8 cellular contexts compared by ENCODE assay signal in genomic region chr17:3003401-3004149, GRCh38. TPM values are rescaled to one million over a fixed set of nuclear protein-coding genes. Genes with fewer than 3 reads are reported as not detected.
DNase-seq lines count a peak whose midpoint lies in the region; ATAC-seq, FAIRE-seq and TF ChIP-seq lines count a peak whose summit lies in the region.

No MANE protein-coding gene starts in this region.

- peak; percentile 11 for DNase-seq in stimulated activated naive CD8-positive, alpha-beta T cell treated with anti-CD3 and anti-CD28 coated beads, Interleukin-15, Interleukin-2, amounts not matched to agents 100 U/mL and 50 U/mL, for 24 hours
- DNase-seq in stimulated activated naive CD8-positive, alpha-beta T cell treated with anti-CD3 and anti-CD28 coated beads, Interleukin-15, amount 100 ng/mL, for 72 hours = no peak
- DNase-seq in adipocyte (ENCODE audit: low read depth) = no peak
- DNase-seq in lower lobe of right lung = peak; percentile 65
- peak; percentile 8 for DNase-seq in urothelium cell line (ENCODE audit: low spot score)
- DNase-seq in NCI-H187 (lab: John Stamatoyannopoulos, UW) = no peak

- intact Hi-C loops in lower lobe of right lung (cut with DNase I) = no loop called here

- no peak for FAIRE-seq in urothelium cell line (lab: Jason Lieb, UNC)

- peak; percentile 8 for ATAC-seq in stimulated activated naive CD8-positive, alpha-beta T cell treated with anti-CD3 and anti-CD28 coated beads, Interleukin-15, Interleukin-2, amounts not matched to agents 100 U/mL and 50 U/mL, for 24 hours
- no peak for ATAC-seq in stimulated activated naive CD8-positive, alpha-beta T cell treated with anti-CD3 and anti-CD28 coated beads, Interleukin-15, amount 100 ng/mL, for 72 hours
- ATAC-seq in lower lobe of right lung (peak; percentile 15 to 45), GM19452 (IDR thresholded peaks at IDR 0.05; ENCODE audit: unreplicated experiment) (no peak), GM18873 (IDR thresholded peaks at IDR 0.05; ENCODE audit: low FRiP score, unreplicated experiment) (no peak)

- peak overlapping the region; percentile 67 for H3K4me3 ChIP-seq in adipocyte (ENCODE audit: low read length)
- H3K4me3 ChIP-seq in lower lobe of right lung = peak overlapping the region; percentile 34

- TF ChIP-seq CTCF in lower lobe of right lung (IDR thresholded peaks at IDR 0.05) = no peak

- H3K9me3 ChIP-seq in adipocyte (ENCODE audit: control insufficient read depth, low read length) (no peaks in the 10 kb centered on the region), lower lobe of right lung (no peaks in the 10 kb centered on the region)

- H3K4me1 ChIP-seq in adipocyte (ENCODE audit: control insufficient read depth, insufficient read depth, low read length) (peaks cover 9% of the 10 kb centered on the region), lower lobe of right lung (peaks cover 27% of the 10 kb centered on the region)

- H3K9me3 Mint-ChIP-seq in stimulated activated naive CD8-positive, alpha-beta T cell treated with anti-CD3 and anti-CD28 coated beads, Interleukin-15, amount 100 ng/mL, for 72 hours = no peaks in the 10 kb centered on the region

- no peak overlapping the region for H3K9ac ChIP-seq in adipocyte (ENCODE audit: low read length)

- H3K27me3 ChIP-seq in adipocyte (replicated peaks; ENCODE audit: control insufficient read depth, insufficient read depth, low read length) = peaks cover 5% of the 10 kb centered on the region
- no peaks in the 10 kb centered on the region for H3K27me3 ChIP-seq in lower lobe of right lung (ENCODE audit: low read depth)

- peak overlapping the region; percentile 82 for H3K27ac ChIP-seq in lower lobe of right lung

- H3K4me1 Mint-ChIP-seq in stimulated activated naive CD8-positive, alpha-beta T cell treated with anti-CD3 and anti-CD28 coated beads, Interleukin-15, amount 100 ng/mL, for 72 hours = peaks cover 30% of the 10 kb centered on the region

- no peak overlapping the region for H3K27ac Mint-ChIP-seq in stimulated activated naive CD8-positive, alpha-beta T cell treated with anti-CD3 and anti-CD28 coated beads, Interleukin-15, amount 100 ng/mL, for 72 hours

- H3K36me3 ChIP-seq in adipocyte (ENCODE audit: control insufficient read depth, insufficient read depth, low read length, severe bottlenecking) (no peaks in the 10 kb centered on the region), lower lobe of right lung (peaks cover 8% of the 10 kb centered on the region)

- peak overlapping the region in 1 of 2 donors; percentile 63 for H3K4me3 Mint-ChIP-seq in stimulated activated naive CD8-positive, alpha-beta T cell treated with anti-CD3 and anti-CD28 coated beads, Interleukin-15, amount 100 ng/mL, for 72 hours

- H3K27me3 Mint-ChIP-seq in stimulated activated naive CD8-positive, alpha-beta T cell treated with anti-CD3 and anti-CD28 coated beads, Interleukin-15, amount 100 ng/mL, for 72 hours = peaks cover 27% of the 10 kb centered on the region

RNA-seq across cellular contexts. Expression of gene OR1D5, which starts 59.8 kb away (rescaled TPM):
- total RNA-seq in lower lobe of right lung = not detected

Comparison
In these comparisons a context has a peak if more than half of its experiments do, and no peak if none do; other contexts are left out.
1. ATAC-seq: peak in stimulated activated naive CD8-positive, alpha-beta T cell treated with anti-CD3 and anti-CD28 coated beads, Interleukin-15, Interleukin-2, amounts not matched to agents 100 U/mL and 50 U/mL, for 24 hours (single experiment) and lower lobe of right lung (2 of 2); none in stimulated activated naive CD8-positive, alpha-beta T cell treated with anti-CD3 and anti-CD28 coated beads, Interleukin-15, amount 100 ng/mL, for 72 hours (single experiment), GM19452 (single experiment) and GM18873 (single experiment).
2. DNase-seq: peak in stimulated activated naive CD8-positive, alpha-beta T cell treated with anti-CD3 and anti-CD28 coated beads, Interleukin-15, Interleukin-2, amounts not matched to agents 100 U/mL and 50 U/mL, for 24 hours (single experiment), lower lobe of right lung (single experiment) and urothelium cell line (single experiment); none in stimulated activated naive CD8-positive, alpha-beta T cell treated with anti-CD3 and anti-CD28 coated beads, Interleukin-15, amount 100 ng/mL, for 72 hours (0 of 2), adipocyte (single experiment) and NCI-H187 (0 of 2).